Comparison of ENCODE assay signal across 13 cellular contexts in genomic region chr12:47822863-47823262, GRCh38. TPM values are rescaled to one million over a fixed set of nuclear protein-coding genes. Genes with fewer than 3 reads are reported as not detected.
A peak's percentile ranks its signal among the peaks of the same experiment; 100 is the strongest.
DNase-seq lines count a peak whose midpoint lies in the region; ATAC-seq and TF ChIP-seq lines count a peak whose summit lies in the region.
"Had no signal": no experiment of that assay in that cellular context is flagged by ENCODE, and none has a peak within 500 bp of the region (broad histone marks: within the 10 kb centered on the region; RNA-seq: fewer than 3 reads in every experiment).

No MANE protein-coding gene starts in this region.

- H3K27ac Mint-ChIP-seq in activated T-cell treated with anti-CD3 and anti-CD28 coated beads, Interleukin-2, amount 50 U/mL, for 24 hours, result peak overlapping the region; percentile 58
- peak overlapping the region; percentile 86 to 99 (median 96) for H3K27ac Mint-ChIP-seq in naive thymus-derived CD8-positive, alpha-beta T cell

- no peak for ATAC-seq in body of pancreas
- ATAC-seq in naive thymus-derived CD8-positive, alpha-beta T cell, result no peak
- no peak for ATAC-seq in GM21825 (IDR thresholded peaks at IDR 0.05; ENCODE audit: unreplicated experiment)
- ATAC-seq: foreskin keratinocyte had no signal

- H3K9me3 Mint-ChIP-seq in activated T-cell treated with anti-CD3 and anti-CD28 coated beads, Interleukin-2, amount 50 U/mL, for 24 hours, result no peaks in the 10 kb centered on the region
- no peaks in the 10 kb centered on the region for H3K9me3 Mint-ChIP-seq in naive thymus-derived CD8-positive, alpha-beta T cell

- H3K27me3 ChIP-seq in body of pancreas, result no peaks in the 10 kb centered on the region
- no peaks in the 10 kb centered on the region for H3K27me3 ChIP-seq in tibial artery
- H3K27me3 ChIP-seq: foreskin keratinocyte had no signal

- H3K9me3 ChIP-seq in body of pancreas (no peaks in the 10 kb centered on the region), tibial artery (no peaks in the 10 kb centered on the region)

- POLR2A ChIA-PET in naive thymus-derived CD8-positive, alpha-beta T cell (lab: Charles Lee), result interaction anchor here (1.7 to 22.6 kb wide), 4 partner anchors 9 to 19 kb away, joined by 5 to 514 read pairs (median 99); no protein-coding TSS in a partner anchor

- H3K27ac ChIP-seq in body of pancreas (peak overlapping the region; percentile 5 to 95 (median 94)), tibial artery (peak overlapping the region; percentile 91 to 99)
- H3K27ac ChIP-seq: foreskin keratinocyte had no signal

- no peak for TF ChIP-seq CTCF in body of pancreas (IDR thresholded peaks at IDR 0.05)
- TF ChIP-seq CTCF in tibial artery (IDR thresholded peaks at IDR 0.05), result no peak

- peaks cover 74% of the 10 kb centered on the region for H3K4me1 Mint-ChIP-seq in activated T-cell treated with anti-CD3 and anti-CD28 coated beads, Interleukin-2, amount 50 U/mL, for 24 hours (ENCODE audit: low read depth)
- H3K4me1 Mint-ChIP-seq in naive thymus-derived CD8-positive, alpha-beta T cell, result peaks cover 56 to 86% (median 81%) of the 10 kb centered on the region in 4 donors

- peaks cover 48% of the 10 kb centered on the region for H3K4me1 ChIP-seq in body of pancreas
- peaks cover 12 to 80% (median 69%) of the 10 kb centered on the region in 4 donors for H3K4me1 ChIP-seq in tibial artery

- H3K36me3 Mint-ChIP-seq in activated T-cell treated with anti-CD3 and anti-CD28 coated beads, Interleukin-2, amount 50 U/mL, for 24 hours (ENCODE audit: low read depth), result peaks cover 15% of the 10 kb centered on the region
- no peaks in the 10 kb centered on the region for H3K36me3 Mint-ChIP-seq in naive thymus-derived CD8-positive, alpha-beta T cell

- H3K36me3 ChIP-seq in body of pancreas (replicated peaks in 1 of 2; ENCODE audit: insufficient read depth in 1 of 2, low read depth in 2 of 2), result no peaks in the 10 kb centered on the region
- H3K36me3 ChIP-seq in tibial artery, result no peaks in the 10 kb centered on the region

- no peak for TF ChIP-seq POLR2A in body of pancreas (IDR thresholded peaks at IDR 0.05)

- DNase-seq in activated T-cell treated with anti-CD3 and anti-CD28 coated beads, Interleukin-2, amount 50 U/mL, for 24 hours, result no peak
- DNase-seq in activated T-cell treated with anti-CD3 and anti-CD28 coated beads for 4 hours (no peak), body of pancreas (no peak), tibial artery (no peak), NCI-H187 treated with DMSO at 0.1 percent for 48 hours (lab: John Stamatoyannopoulos, UW) (no peak)
- no peak for DNase-seq in naive thymus-derived CD8-positive, alpha-beta T cell
- no peak for DNase-seq in NK-92 treated with Interleukin-12 subunit alpha and Interleukin-12 subunit beta, amount 100 ng/mL, for 24 hours (lab: John Stamatoyannopoulos, UW)
- DNase-seq: activated CD8-positive, alpha-beta memory T cell treated with anti-CD3 and anti-CD28 coated beads for 24 hours; central memory CD4-positive, alpha-beta T cell; foreskin keratinocyte; Kasumi-1; stimulated activated CD4-positive, alpha-beta T cell treated with anti-CD3 and anti-CD28 coated beads, Interleukin-12 subunit alpha, Interleukin-12 subunit beta, amount 100 ng/mL, for 4 hours had no signal

- H3K4me3 Mint-ChIP-seq in activated T-cell treated with anti-CD3 and anti-CD28 coated beads, Interleukin-2, amount 50 U/mL, for 24 hours, result no peak overlapping the region
- peak overlapping the region in 8 of 10 donors; percentile 2 to 83 (median 48) for H3K4me3 Mint-ChIP-seq in naive thymus-derived CD8-positive, alpha-beta T cell

- H3K4me3 ChIP-seq in body of pancreas (no peak overlapping the region), tibial artery (no peak overlapping the region)

- H3K27me3 Mint-ChIP-seq in activated T-cell treated with anti-CD3 and anti-CD28 coated beads, Interleukin-2, amount 50 U/mL, for 24 hours, result no peaks in the 10 kb centered on the region
- no peaks in the 10 kb centered on the region for H3K27me3 Mint-ChIP-seq in naive thymus-derived CD8-positive, alpha-beta T cell

- 77 to 80% methylated on average over 3 of the region's 3 CpGs for WGBS in body of pancreas, 2 donors

- intact Hi-C loops in body of pancreas (cut with DNase I), result no loop called here
- intact Hi-C loops in tibial artery (cut with DNase I; ENCODE audit: low total_unique reads), result no loop called here

RNA-seq across cellular contexts. Expression of gene HDAC7, which starts 3.2 kb away (rescaled TPM):
- total RNA-seq in body of pancreas, result 10 to 100 TPM; 26.2 to 26.7 TPM
- total RNA-seq in naive thymus-derived CD8-positive, alpha-beta T cell, result 100 to 1,000 TPM; 160 to 165 TPM
- polyA plus RNA-seq in naive thymus-derived CD8-positive, alpha-beta T cell, result 10 to 100 TPM; 10.2 to 30.5 (median 14.3) TPM

RNA-seq across cellular contexts. Expression of gene SLC48A1, which starts 49.8 kb away (rescaled TPM):
- 10 to 100 TPM; 12.7 to 22.1 TPM for total RNA-seq in body of pancreas
- 10 to 100 TPM; 11.5 to 12.8 TPM for total RNA-seq in naive thymus-derived CD8-positive, alpha-beta T cell
- 10 to 100 TPM in 1 of 3 donors, 1 to 10 TPM in 2; 9.4 to 11.6 (median 9.7) TPM for polyA plus RNA-seq in naive thymus-derived CD8-positive, alpha-beta T cell

Comparison
In these comparisons a context has a peak if more than half of its experiments do, and no peak if none do; other contexts are left out.
1. RNA of gene HDAC7, which starts 3.2 kb away (total RNA-seq): 160 to 165 TPM in naive thymus-derived CD8-positive, alpha-beta T cell; 26.2 to 26.7 TPM in body of pancreas; every median in the first group is over 4 times any median in the second.